ENCODE assay signal across 19 cellular contexts in genomic region chr7:5001911-5002310, GRCh38. TPM values are rescaled to one million over a fixed set of nuclear protein-coding genes. Genes with fewer than 3 reads are reported as not detected.
DNase-seq lines count a peak whose midpoint lies in the region; ATAC-seq, FAIRE-seq and TF ChIP-seq lines count a peak whose summit lies in the region.
"Had no signal": no experiment of that assay in that cellular context is flagged by ENCODE, and none has a peak within 500 bp of the region (broad histone marks: within the 10 kb centered on the region; RNA-seq: fewer than 3 reads in every experiment).

No MANE protein-coding gene starts in this region.

- CTCF ChIA-PET in mammary epithelial cell (lab: Charles Lee; ENCODE audit: low non-redundant PET) (no interaction called here), MCF 10A (lab: Yijun Ruan, JAX) (no interaction called here)

- POLR2A ChIA-PET in MCF 10A (lab: Yijun Ruan, JAX), result no interaction called here

- peaks cover 3% of the 10 kb centered on the region for H3K36me3 ChIP-seq in mammary epithelial cell (ENCODE audit: insufficient read depth, low read length)
- no peaks in the 10 kb centered on the region for H3K36me3 ChIP-seq in astrocyte (ENCODE audit: insufficient read depth, low read length)
- peaks cover 31% of the 10 kb centered on the region for H3K36me3 ChIP-seq in osteoblast (ENCODE audit: insufficient read depth, low read length)

- peak; percentile 17 for ATAC-seq in esophagus mucosa

- H3K27me3 ChIP-seq in mammary epithelial cell (ENCODE audit: insufficient read depth, low read length) (no peaks in the 10 kb centered on the region), astrocyte (ENCODE audit: insufficient read depth, low read length) (no peaks in the 10 kb centered on the region), osteoblast (ENCODE audit: insufficient read depth, low read length) (no peaks in the 10 kb centered on the region)
- H3K27me3 ChIP-seq: BLaER1 treated with 17β-estradiol and CSF1 and Interleukin-3, amounts not matched to agents 10 nM and 100 nM had no signal

- TF ChIP-seq CTCF in mammary epithelial cell (conservative IDR thresholded peaks at IDR 0.05 in 1 of 2, IDR thresholded peaks at IDR 0.05 in 1 of 2; ENCODE audit: extremely low read depth in 1 of 2, insufficient read depth in 1 of 2, low read depth in 1 of 2, low read length in 2 of 2), result no peak
- no peak for TF ChIP-seq CTCF in MCF 10A (IDR thresholded peaks at IDR 0.05; ENCODE audit: unreplicated experiment)
- no peak for TF ChIP-seq CTCF in astrocyte (IDR thresholded peaks at IDR 0.05; ENCODE audit: insufficient read depth, low read depth, low read length)
- TF ChIP-seq CTCF in osteocyte (IDR thresholded peaks at IDR 0.05), result no peak
- TF ChIP-seq CTCF in osteoblast (IDR thresholded peaks at IDR 0.05; ENCODE audit: extremely low read depth, low read depth, low read length), result no peak

- no peak overlapping the region for H3K9ac ChIP-seq in mammary epithelial cell (ENCODE audit: insufficient read depth, low read length)
- H3K9ac ChIP-seq in astrocyte (ENCODE audit: low read length), result no peak overlapping the region
- H3K9ac ChIP-seq: BLaER1 treated with 17β-estradiol and CSF1 and Interleukin-3, amounts not matched to agents 10 nM and 100 nM had no signal

- H3K27me3 Mint-ChIP-seq in MCF 10A (ENCODE audit: insufficient read depth, unreplicated experiment) (no peaks in the 10 kb centered on the region), astrocyte (ENCODE audit: low read depth, unreplicated experiment) (no peaks in the 10 kb centered on the region), osteocyte (ENCODE audit: unreplicated experiment) (no peaks in the 10 kb centered on the region)
- H3K27me3 Mint-ChIP-seq: CD4-positive, CD25-positive, alpha-beta regulatory T cell had no signal

- dilution Hi-C loops in mammary epithelial cell (cut with HindIII; ENCODE audit: low sequenced_read_pairs), result no loop called here

- no peak overlapping the region for H3K4me3 ChIP-seq in mammary epithelial cell (replicated peaks in 1 of 3; ENCODE audit: insufficient read depth in 1 of 3, low read depth in 2 of 3, low read length in 3 of 3)
- no peak overlapping the region for H3K4me3 ChIP-seq in astrocyte (ENCODE audit: insufficient read depth, low read depth, low read length)
- no peak overlapping the region for H3K4me3 ChIP-seq in osteoblast (ENCODE audit: insufficient read depth, low read length)
- H3K4me3 ChIP-seq: BLaER1 treated with 17β-estradiol and CSF1 and Interleukin-3, amounts not matched to agents 10 nM and 100 nM had no signal

- H3K27ac Mint-ChIP-seq in MCF 10A (ENCODE audit: low read depth, unreplicated experiment), result no peak overlapping the region
- H3K27ac Mint-ChIP-seq in astrocyte (ENCODE audit: unreplicated experiment), result peak overlapping the region; percentile 13
- H3K27ac Mint-ChIP-seq in osteocyte (ENCODE audit: unreplicated experiment), result no peak overlapping the region
- H3K27ac Mint-ChIP-seq: HFFc6 had no signal

- H3K36me3 Mint-ChIP-seq in MCF 10A (ENCODE audit: insufficient read depth, unreplicated experiment) (peaks cover 41% of the 10 kb centered on the region), astrocyte (ENCODE audit: low read depth, unreplicated experiment) (peaks cover 26% of the 10 kb centered on the region), osteocyte (ENCODE audit: unreplicated experiment) (peaks cover 45% of the 10 kb centered on the region)

- no peak for FAIRE-seq in astrocyte (lab: Jason Lieb, UNC)

- H3K9me3 ChIP-seq in mammary epithelial cell (replicated peaks; ENCODE audit: insufficient read depth, low read length) (no peaks in the 10 kb centered on the region), astrocyte (ENCODE audit: insufficient read depth, low read depth, low read length) (no peaks in the 10 kb centered on the region), osteoblast (ENCODE audit: low read depth, low read length) (no peaks in the 10 kb centered on the region)
- H3K9me3 ChIP-seq: BLaER1 treated with 17β-estradiol and CSF1 and Interleukin-3, amounts not matched to agents 10 nM and 100 nM had no signal

- H3K4me1 ChIP-seq in mammary epithelial cell (ENCODE audit: insufficient read depth, low read length) (peaks cover 11% of the 10 kb centered on the region), astrocyte (ENCODE audit: insufficient read depth, low read length) (no peaks in the 10 kb centered on the region), osteoblast (ENCODE audit: insufficient read depth, low read length) (no peaks in the 10 kb centered on the region)
- H3K4me1 ChIP-seq: BLaER1 treated with 17β-estradiol and CSF1 and Interleukin-3, amounts not matched to agents 10 nM and 100 nM had no signal

- 17% methylated on average over 5 of the region's 5 CpGs for WGBS in mammary epithelial cell (ENCODE audit: low coverage, missing lambda C conversion rate)

- in situ Hi-C loops in mammary epithelial cell (cut with MboI; ENCODE audit: low sequenced_read_pairs in 2 of 2), result no loop called here

- H3K4me2 ChIP-seq in mammary epithelial cell (ENCODE audit: insufficient read depth, low read depth, low read length) (no peak overlapping the region), astrocyte (ENCODE audit: low read length) (no peak overlapping the region), osteoblast (ENCODE audit: insufficient read depth, low read length) (no peak overlapping the region)
- H3K4me2 ChIP-seq: BLaER1 treated with 17β-estradiol and CSF1 and Interleukin-3, amounts not matched to agents 10 nM and 100 nM had no signal

- H3K9me3 Mint-ChIP-seq in MCF 10A (ENCODE audit: unreplicated experiment) (no peaks in the 10 kb centered on the region), astrocyte (ENCODE audit: unreplicated experiment) (no peaks in the 10 kb centered on the region), osteocyte (ENCODE audit: unreplicated experiment) (no peaks in the 10 kb centered on the region)
- H3K9me3 Mint-ChIP-seq: HFFc6 had no signal

- BruUV-seq in mammary epithelial cell (replicated peaks; lab: Mats Ljungman, UMichigan) (no TSS peak), MCF 10A (replicated peaks; lab: Mats Ljungman, UMichigan) (no TSS peak)

- no peak overlapping the region for H3K27ac ChIP-seq in mammary epithelial cell (ENCODE audit: insufficient read depth, low read depth, low read length)
- no peak overlapping the region for H3K27ac ChIP-seq in astrocyte (ENCODE audit: low read depth, low read length)
- no peak overlapping the region for H3K27ac ChIP-seq in osteoblast (ENCODE audit: low read depth, low read length)
- H3K27ac ChIP-seq: BLaER1 treated with 17β-estradiol and CSF1 and Interleukin-3, amounts not matched to agents 10 nM and 100 nM; HL-60 had no signal

- H4K20me1 ChIP-seq in mammary epithelial cell (ENCODE audit: insufficient read depth, low read length), result no peaks in the 10 kb centered on the region
- peaks cover 24% of the 10 kb centered on the region for H4K20me1 ChIP-seq in astrocyte (ENCODE audit: insufficient read depth, low read length)
- H4K20me1 ChIP-seq in osteoblast (ENCODE audit: insufficient read depth, low read length), result peaks cover 3% of the 10 kb centered on the region

- intact Hi-C loops in mammary epithelial cell (cut with micrococcal nuclease), result no loop called here
- intact Hi-C loops in MCF 10A (cut with micrococcal nuclease), result no loop called here

- H3K79me2 ChIP-seq in mammary epithelial cell (ENCODE audit: insufficient read depth, low read length), result no peaks in the 10 kb centered on the region
- H3K79me2 ChIP-seq in astrocyte (ENCODE audit: insufficient read depth, low read length), result no peaks in the 10 kb centered on the region
- no peaks in the 10 kb centered on the region for H3K79me2 ChIP-seq in osteoblast (ENCODE audit: insufficient read depth, low read length)

- DNase-seq in mammary epithelial cell, result peak; percentile 8
- no peak for DNase-seq in MCF 10A (ENCODE audit: unreplicated experiment)
- no peak for DNase-seq in astrocyte (ENCODE audit: low read depth)
- peak; percentile 42 for DNase-seq in osteocyte (ENCODE audit: extremely low spot score, unreplicated experiment)
- no peak for DNase-seq in osteoblast (ENCODE audit: insufficient read length, low spot score, missing footprints)
- DNase-seq in NCI-H2029 (lab: John Stamatoyannopoulos, UW), result no peak
- no peak for DNase-seq in foreskin melanocyte
- DNase-seq: ACHN; Calu3; CD4-positive, CD25-positive, alpha-beta regulatory T cell; DMS 273 treated with DMSO at 0.1 percent for 48 hours; HCEC 1CT; HFFc6 had no signal

- no peak overlapping the region for H2AFZ ChIP-seq in mammary epithelial cell (ENCODE audit: low read depth, low read length)
- H2AFZ ChIP-seq in astrocyte (ENCODE audit: low read depth, low read length), result no peak overlapping the region
- no peak overlapping the region for H2AFZ ChIP-seq in osteoblast (ENCODE audit: low read length)

- H3K4me3 Mint-ChIP-seq in MCF 10A (ENCODE audit: unreplicated experiment), result no peak overlapping the region
- H3K4me3 Mint-ChIP-seq in astrocyte (ENCODE audit: unreplicated experiment), result no peak overlapping the region
- H3K4me3 Mint-ChIP-seq in osteocyte (ENCODE audit: unreplicated experiment), result no peak overlapping the region
- H3K4me3 Mint-ChIP-seq: CD4-positive, CD25-positive, alpha-beta regulatory T cell; HFFc6 had no signal

- H3K4me1 Mint-ChIP-seq in MCF 10A (ENCODE audit: insufficient read depth, unreplicated experiment), result peaks cover 7% of the 10 kb centered on the region
- no peaks in the 10 kb centered on the region for H3K4me1 Mint-ChIP-seq in astrocyte (ENCODE audit: low read depth, unreplicated experiment)
- H3K4me1 Mint-ChIP-seq in osteocyte (ENCODE audit: unreplicated experiment), result no peaks in the 10 kb centered on the region

RNA-seq across cellular contexts. Expression of gene MMD2, which starts 42.9 kb away (rescaled TPM):
- total RNA-seq in mammary epithelial cell (not detected), MCF 10A (2022) (not detected in 2 replicates), astrocyte (not detected in 2 replicates), esophagus mucosa (not detected), osteocyte (not detected in 2 replicates), osteoblast (not detected in 2 replicates)
- polyA plus RNA-seq in mammary epithelial cell, result not detected
- not detected for polyA minus RNA-seq in mammary epithelial cell
- total RNA-seq: A172; Calu3; CD4-positive, CD25-positive, alpha-beta regulatory T cell; Daoy; H4; HFFc6 had no signal
- polyA plus RNA-seq: CD4-positive, CD25-positive, alpha-beta regulatory T cell had no signal

RNA-seq across cellular contexts. Expression of gene RBAK, which starts 43.7 kb away (rescaled TPM):
- total RNA-seq in mammary epithelial cell (10 to 100 TPM; 11.4 to 12.5 TPM), MCF 10A (2022) (14.4 and 14.6 TPM in 2 replicates), astrocyte (11.9 and 12.0 TPM in 2 replicates), esophagus mucosa (9.9 TPM), osteocyte (13.0 and 13.6 TPM in 2 replicates), osteoblast (10.6 and 10.9 TPM in 2 replicates)
- 2.1 TPM for polyA plus RNA-seq in mammary epithelial cell
- polyA minus RNA-seq in mammary epithelial cell, result 2.8 TPM

Comparison
In these comparisons a context has a peak if more than half of its experiments do, and no peak if none do; other contexts are left out.
1. DNase-seq: peak in mammary epithelial cell (single experiment) and osteocyte (single experiment); none in MCF 10A (single experiment), astrocyte (single experiment), osteoblast (single experiment), NCI-H2029 (single experiment) and foreskin melanocyte (single experiment).